ENCODE assay signal across 29 cellular contexts in genomic region chr14:65219353-65219752, GRCh38.
"Had no signal": no experiment of that assay in that cellular context is flagged by ENCODE, and none has a peak within 500 bp of the region (broad histone marks: within the 10 kb centered on the region; RNA-seq: fewer than 3 reads in every experiment).

No MANE protein-coding gene starts in this region.

- DNase-seq: stimulated activated CD4-positive, alpha-beta T cell treated with anti-CD3 and anti-CD28 coated beads, Interleukin-2, amount 100 ng/mL, for 48 hours; stimulated activated CD4-positive, alpha-beta T cell treated with anti-CD3 and anti-CD28 coated beads, Interleukin-4, amount 100 ng/mL, for 1 hour; stimulated activated CD4-positive, alpha-beta T cell treated with anti-CD3 and anti-CD28 coated beads, Interleukin-4, amount 100 ng/mL, for 24 hours; stimulated activated CD4-positive, alpha-beta T cell treated with anti-CD3 and anti-CD28 coated beads, Interleukin-4, amount 100 ng/mL, for 4 hours; stimulated activated CD8-positive, alpha-beta memory T cell treated with anti-CD3 and anti-CD28 coated beads, Interleukin-4, amount 100 ng/mL, for 48 hours; stimulated activated naive B cell treated with anti-CD40 and anti-IgM and Interleukin-4, amounts not matched to agents 10 μg/mL and 1 μg/mL and 100 μg/mL, for 72 hours; stimulated activated naive CD4-positive, alpha-beta T cell; stimulated activated naive CD4-positive, alpha-beta T cell treated with Interleukin-2 at 50 U/mL for 16 hours; stimulated activated naive CD8-positive, alpha-beta T cell treated with anti-CD3 and anti-CD28 coated beads, Interleukin-15, amount 100 ng/mL, for 72 hours; stimulated activated naive CD8-positive, alpha-beta T cell treated with anti-CD3 and anti-CD28 coated beads, Interleukin-15, Interleukin-2, amounts not matched to agents 100 U/mL and 50 U/mL, for 24 hours; stomach; substantia nigra; testis; thyroid gland; tibial artery; transverse colon; trophoblast cell; upper lobe of left lung; upper lobe of right lung; uterus had no signal

- H3K9me3 ChIP-seq: stomach, suprapubic skin, testis, thoracic aorta, thyroid gland, tibial artery, tibial nerve, transverse colon, upper lobe of left lung, upper lobe of right lung, uterus, vagina had no signal

- H3K27ac Mint-ChIP-seq: stimulated activated effector memory CD8-positive, alpha-beta T cell treated with anti-CD3 and anti-CD28 coated beads, Interleukin-12 subunit alpha, Interleukin-12 subunit beta, amount 100 ng/mL, for 72 hours; stimulated activated naive B cell treated with anti-CD40 and anti-IgM and Interleukin-4, amounts not matched to agents 10 μg/mL and 1 μg/mL and 100 μg/mL, for 72 hours; stimulated activated naive CD8-positive, alpha-beta T cell treated with anti-CD3 and anti-CD28 coated beads, Interleukin-15, amount 100 ng/mL, for 72 hours; stimulated activated naive CD8-positive, alpha-beta T cell treated with anti-CD3 and anti-CD28 coated beads, Interleukin-15, Interleukin-2, amounts not matched to agents 100 ng/mL and 50 ng/mL, for 24 hours; type B pancreatic cell had no signal

- H3K4me1 ChIP-seq: testis, thyroid gland, tibial artery, uterus, vagina had no signal

- H3K4me3 Mint-ChIP-seq: stimulated activated effector memory CD8-positive, alpha-beta T cell treated with anti-CD3 and anti-CD28 coated beads, Interleukin-12 subunit alpha, Interleukin-12 subunit beta, amount 100 ng/mL, for 72 hours; stimulated activated memory B cell treated with anti-CD40 and anti-IgM and Interleukin-4, amounts not matched to agents 10 μg/mL and 1 μg/mL and 100 μg/mL, for 72 hours; stimulated activated naive B cell treated with anti-CD40 and anti-IgM and Interleukin-4, amounts not matched to agents 10 μg/mL and 1 μg/mL and 100 μg/mL, for 72 hours; stimulated activated naive CD8-positive, alpha-beta T cell treated with anti-CD3 and anti-CD28 coated beads, Interleukin-15, amount 100 ng/mL, for 72 hours; stimulated activated naive CD8-positive, alpha-beta T cell treated with anti-CD3 and anti-CD28 coated beads, Interleukin-15, Interleukin-2, amounts not matched to agents 100 ng/mL and 50 ng/mL, for 24 hours; type B pancreatic cell had no signal

- H3K36me3 Mint-ChIP-seq: stimulated activated effector memory CD8-positive, alpha-beta T cell treated with anti-CD3 and anti-CD28 coated beads, Interleukin-12 subunit alpha, Interleukin-12 subunit beta, amount 100 ng/mL, for 72 hours; stimulated activated naive B cell treated with anti-CD40 and anti-IgM and Interleukin-4, amounts not matched to agents 10 μg/mL and 1 μg/mL and 100 μg/mL, for 72 hours; type B pancreatic cell had no signal

- H3K27ac ChIP-seq: stomach, suprapubic skin, testis, thoracic aorta, thyroid gland, tibial artery, tibial nerve, transverse colon, upper lobe of left lung, upper lobe of right lung, uterus, vagina had no signal

- H3K36me3 ChIP-seq: stomach, suprapubic skin, thoracic aorta, thyroid gland, tibial artery, tibial nerve, transverse colon, upper lobe of left lung, upper lobe of right lung, uterus, vagina had no signal

- H3K27me3 Mint-ChIP-seq: stimulated activated memory B cell treated with anti-CD40 and anti-IgM and Interleukin-4, amounts not matched to agents 10 μg/mL and 1 μg/mL and 100 μg/mL, for 72 hours; stimulated activated naive CD8-positive, alpha-beta T cell treated with anti-CD3 and anti-CD28 coated beads, Interleukin-15, amount 100 ng/mL, for 72 hours; stimulated activated naive CD8-positive, alpha-beta T cell treated with anti-CD3 and anti-CD28 coated beads, Interleukin-15, Interleukin-2, amounts not matched to agents 100 ng/mL and 50 ng/mL, for 24 hours; type B pancreatic cell had no signal

- H3K27me3 ChIP-seq: stomach, suprapubic skin, testis, thyroid gland, tibial artery, tibial nerve, transverse colon, upper lobe of left lung, upper lobe of right lung, uterus, vagina had no signal

- H3K9me3 Mint-ChIP-seq: stimulated activated effector memory CD8-positive, alpha-beta T cell treated with anti-CD3 and anti-CD28 coated beads, Interleukin-12 subunit alpha, Interleukin-12 subunit beta, amount 100 ng/mL, for 72 hours; stimulated activated memory B cell treated with anti-CD40 and anti-IgM and Interleukin-4, amounts not matched to agents 10 μg/mL and 1 μg/mL and 100 μg/mL, for 72 hours; stimulated activated naive B cell treated with anti-CD40 and anti-IgM and Interleukin-4, amounts not matched to agents 10 μg/mL and 1 μg/mL and 100 μg/mL, for 72 hours; stimulated activated naive CD8-positive, alpha-beta T cell treated with anti-CD3 and anti-CD28 coated beads, Interleukin-15, amount 100 ng/mL, for 72 hours; stimulated activated naive CD8-positive, alpha-beta T cell treated with anti-CD3 and anti-CD28 coated beads, Interleukin-15, Interleukin-2, amounts not matched to agents 100 ng/mL and 50 ng/mL, for 24 hours; type B pancreatic cell had no signal

- ATAC-seq: stimulated activated effector memory CD8-positive, alpha-beta T cell treated with anti-CD3 and anti-CD28 coated beads, Interleukin-12 subunit alpha, Interleukin-12 subunit beta, amount 100 ng/mL, for 72 hours; stimulated activated memory B cell treated with anti-CD40 and anti-IgM and Interleukin-4, amounts not matched to agents 10 μg/mL and 1 μg/mL and 100 μg/mL, for 72 hours; stimulated activated naive B cell treated with anti-CD40 and anti-IgM and Interleukin-4, amounts not matched to agents 10 μg/mL and 1 μg/mL and 100 μg/mL, for 72 hours; stimulated activated naive CD8-positive, alpha-beta T cell treated with anti-CD3 and anti-CD28 coated beads, Interleukin-15, amount 100 ng/mL, for 72 hours; stimulated activated naive CD8-positive, alpha-beta T cell treated with anti-CD3 and anti-CD28 coated beads, Interleukin-15, Interleukin-2, amounts not matched to agents 100 U/mL and 50 U/mL, for 24 hours; upper lobe of right lung had no signal

- FAIRE-seq: urothelium cell line had no signal

- H3K4me3 ChIP-seq: stomach, suprapubic skin, testis, thoracic aorta, thyroid gland, tibial artery, tibial nerve, transverse colon, upper lobe of left lung, upper lobe of right lung, uterus, vagina had no signal
